Comparison of ENCODE assay signal across 9 cellular contexts in the genomic region with DNA sequence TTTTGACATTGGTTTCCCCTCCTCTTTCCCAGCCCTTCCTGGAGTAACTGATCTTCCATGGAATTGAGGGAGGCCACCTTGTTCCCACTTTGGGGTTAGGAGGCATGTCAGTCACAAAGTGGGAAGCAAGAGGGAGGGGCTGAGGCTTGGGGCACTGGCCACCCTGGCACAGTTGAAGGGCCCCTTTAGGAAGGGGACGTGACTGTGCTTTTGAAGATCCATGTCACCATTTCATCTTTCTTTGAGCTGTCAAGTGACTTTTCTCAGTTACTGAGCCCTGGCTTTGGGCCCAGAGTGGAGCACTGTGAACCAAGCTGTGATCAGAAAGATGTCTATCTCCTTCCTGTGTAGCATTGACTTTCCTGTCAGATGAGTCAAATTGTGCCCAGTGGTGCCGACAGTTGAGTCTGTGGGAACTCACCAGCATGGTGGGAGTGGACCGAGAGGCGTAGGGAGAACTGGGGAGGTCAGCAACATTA. TPM values are rescaled to one million over a fixed set of nuclear protein-coding genes. Genes with fewer than 3 reads are reported as not detected.
A peak's percentile ranks its signal among the peaks of the same experiment; 100 is the strongest.
DNase-seq lines count a peak whose midpoint lies in the region; ATAC-seq and TF ChIP-seq lines count a peak whose summit lies in the region.
"Had no signal": no experiment of that assay in that cellular context is flagged by ENCODE, and none has a peak within 500 bp of the region (broad histone marks: within the 10 kb centered on the region; RNA-seq: fewer than 3 reads in every experiment).

No MANE protein-coding gene starts in this region.

- DNase-seq in AG04450 (ENCODE audit: low read depth, low spot score), result no peak
- no peak for DNase-seq in RWPE2 (ENCODE audit: low spot score)
- DNase-seq in mucosa of gallbladder (ENCODE audit: low spot score), result peak; percentile 22
- DNase-seq in upper lobe of right lung, result no peak
- DNase-seq in C1 segment of cervical spinal cord (lab: John Stamatoyannopoulos, UW), result no peak
- DNase-seq in HT-29 (ENCODE audit: low spot score), result no peak

- H3K27me3 ChIP-seq in AG04450 (ENCODE audit: control insufficient read depth, insufficient read depth, low read length), result no peaks in the 10 kb centered on the region
- H3K27me3 ChIP-seq in RWPE2 (ENCODE audit: insufficient read depth, poor library complexity, severe bottlenecking), result no peaks in the 10 kb centered on the region
- H3K27me3 ChIP-seq in upper lobe of right lung, result no peaks in the 10 kb centered on the region

- H3K4me1 ChIP-seq in RWPE2 (ENCODE audit: insufficient read depth, poor library complexity, severe bottlenecking), result no peaks in the 10 kb centered on the region
- peaks cover 30% of the 10 kb centered on the region for H3K4me1 ChIP-seq in upper lobe of right lung

- CTCF ChIA-PET in AG04450 (lab: Charles Lee), result interaction anchor here (0.6 to 1.6 kb wide), 5 partner anchors 10 to 596 kb away, joined by 3 to 5 read pairs (median 3); no protein-coding TSS in a partner anchor

- POLR2A ChIA-PET in AG04450 (lab: Yijun Ruan, JAX), result interaction anchor here (0.6 to 1.6 kb wide), 6 partner anchors 10 to 580 kb away, joined by 3 to 6 read pairs (median 3); no protein-coding TSS in a partner anchor

- peak overlapping the region; percentile 64 for H3K4me3 Mint-ChIP-seq in activated naive CD8-positive, alpha-beta T cell

- TF ChIP-seq CTCF in AG04450 (IDR thresholded peaks at IDR 0.05; ENCODE audit: low read depth, low read length), result no peak
- TF ChIP-seq CTCF in RWPE2 (IDR thresholded peaks at IDR 0.05; ENCODE audit: poor library complexity, severe bottlenecking), result no peak
- no peak for TF ChIP-seq CTCF in upper lobe of right lung (IDR thresholded peaks at IDR 0.05)

- no peaks in the 10 kb centered on the region for H3K27me3 Mint-ChIP-seq in activated naive CD8-positive, alpha-beta T cell

- H3K27ac Mint-ChIP-seq in activated naive CD8-positive, alpha-beta T cell, result peak overlapping the region; percentile 86

- peaks cover 4% of the 10 kb centered on the region; the same call in 1 of the 2 replicates for H3K36me3 ChIP-seq in RWPE2 (ENCODE audit: low read depth)
- peaks cover 23% of the 10 kb centered on the region for H3K36me3 ChIP-seq in upper lobe of right lung
- H3K36me3 ChIP-seq: thoracic aorta had no signal

- no peak for ATAC-seq in RWPE2 (ENCODE audit: low read depth)
- ATAC-seq in upper lobe of right lung, result peak; percentile 64
- no peak for ATAC-seq in GM21528 (IDR thresholded peaks at IDR 0.05; ENCODE audit: low FRiP score, unreplicated experiment)

- H3K9me3 ChIP-seq in AG04450 (ENCODE audit: control insufficient read depth, insufficient read depth, low read length) (no peaks in the 10 kb centered on the region), RWPE2 (ENCODE audit: severe bottlenecking) (no peaks in the 10 kb centered on the region), upper lobe of right lung (no peaks in the 10 kb centered on the region)
- H3K9me3 ChIP-seq: thoracic aorta had no signal

- intact Hi-C loops in upper lobe of right lung (cut with DNase I), result no loop called here

- peaks cover 2% of the 10 kb centered on the region for H3K36me3 Mint-ChIP-seq in activated naive CD8-positive, alpha-beta T cell

- no peaks in the 10 kb centered on the region for H3K9me3 Mint-ChIP-seq in activated naive CD8-positive, alpha-beta T cell (ENCODE audit: low read depth)

- peaks cover 65% of the 10 kb centered on the region for H3K4me1 Mint-ChIP-seq in activated naive CD8-positive, alpha-beta T cell (ENCODE audit: low read depth)

- H3K27ac ChIP-seq in AG04450 (ENCODE audit: low read depth, low read length) (peak overlapping the region; percentile 88), RWPE2 (ENCODE audit: poor library complexity, severe bottlenecking) (peak overlapping the region; percentile 23), upper lobe of right lung (peak overlapping the region; percentile 74)

- H3K4me3 ChIP-seq in AG04450 (ENCODE audit: low read depth, low read length), result no peak overlapping the region
- no peak overlapping the region for H3K4me3 ChIP-seq in RWPE2 (ENCODE audit: severe bottlenecking)
- no peak overlapping the region for H3K4me3 ChIP-seq in upper lobe of right lung
- H3K4me3 ChIP-seq: thoracic aorta had no signal

RNA-seq across cellular contexts. Expression of a gene that starts 38.5 kb away (rescaled TPM):
- polyA plus RNA-seq in AG04450 (2011; rRNA removed), result not detected in 2 replicates
- polyA minus RNA-seq in AG04450 (2011; rRNA and poly(A)+ RNA removed), result not detected in 2 replicates
- total RNA-seq in mucosa of gallbladder (2.3 TPM), upper lobe of right lung (21.7 TPM)
- not detected in 2 replicates for total RNA-seq in HT-29 (2014; rRNA removed; shearing (Covaris generic))

RNA-seq across cellular contexts. Expression of a gene that starts 38.7 kb away (rescaled TPM):
- not detected in 2 replicates for polyA plus RNA-seq in AG04450 (2011; rRNA removed)
- polyA minus RNA-seq in AG04450 (2011; rRNA and poly(A)+ RNA removed), result not detected in 2 replicates
- total RNA-seq in mucosa of gallbladder (6.2 TPM), upper lobe of right lung (48.3 TPM)
- total RNA-seq in HT-29 (2014; rRNA removed; shearing (Covaris generic)), result not detected in 2 replicates

RNA-seq across cellular contexts. Expression of a gene that starts 58.4 kb away (rescaled TPM):
- 5.9 and 6.1 TPM in 2 replicates for polyA plus RNA-seq in AG04450 (2011; rRNA removed)
- polyA minus RNA-seq in AG04450 (2011; rRNA and poly(A)+ RNA removed), result 8.3 and 14.7 TPM in 2 replicates
- total RNA-seq in mucosa of gallbladder (31.2 TPM), upper lobe of right lung (60.2 TPM)
- 3.1 and 4.4 TPM in 2 replicates for total RNA-seq in HT-29 (2014; rRNA removed; shearing (Covaris generic))

Comparison
In these comparisons a context has a peak if more than half of its experiments do, and no peak if none do; other contexts are left out.
1. H3K27ac ChIP-seq: peak in every context shown above with its lines; median percentile 88 in AG04450; 74 in upper lobe of right lung; 23 in RWPE2.